1 cellular context compared by ENCODE assay signal in the genomic region with DNA sequence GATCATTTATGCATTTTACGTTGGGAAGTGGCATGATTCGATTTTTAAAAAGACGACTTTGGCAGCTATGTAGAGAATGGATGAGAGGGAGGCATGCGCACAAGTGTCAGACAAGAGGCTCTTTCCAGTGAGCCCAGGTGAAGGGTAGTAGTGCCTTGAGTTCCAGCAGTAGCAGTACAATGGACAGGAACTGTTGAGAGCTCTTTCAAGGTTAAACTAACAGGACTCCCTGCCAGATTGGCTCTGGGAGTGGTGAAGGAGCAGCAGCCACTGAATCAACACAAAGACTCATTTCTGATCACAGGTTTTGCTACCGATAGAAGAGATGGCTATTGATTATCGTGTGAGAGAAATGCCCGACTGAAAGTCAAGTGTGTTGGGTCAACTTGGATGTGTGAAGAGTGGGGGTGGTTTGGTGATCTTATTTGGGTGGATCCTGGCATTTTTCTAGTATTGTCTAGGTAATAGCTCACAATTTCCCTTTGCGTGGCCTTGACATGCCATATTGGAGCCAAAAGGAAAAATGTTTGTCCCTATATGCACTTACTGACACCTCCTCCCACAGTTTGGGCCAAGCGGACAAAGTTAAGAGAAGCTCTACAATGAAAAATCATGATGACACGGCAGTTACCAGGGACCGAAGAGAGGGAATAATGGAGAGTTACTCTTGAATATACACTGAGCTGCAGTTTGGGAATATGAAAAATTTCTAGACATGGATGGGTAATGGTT.
TF ChIP-seq lines count a peak whose summit lies in the region.

No MANE protein-coding gene starts in this region.

TF ChIP-seq in HepG2, 621 proteins besides CTCF, POLR2A, EP300 and RAD21 (continued from another document):
- no peak for TF ChIP-seq PTBP1 (IDR thresholded peaks at IDR 0.05; ENCODE audit: low read depth, low read length, poor library complexity, severe bottlenecking)
- TF ChIP-seq, protein P1, sequence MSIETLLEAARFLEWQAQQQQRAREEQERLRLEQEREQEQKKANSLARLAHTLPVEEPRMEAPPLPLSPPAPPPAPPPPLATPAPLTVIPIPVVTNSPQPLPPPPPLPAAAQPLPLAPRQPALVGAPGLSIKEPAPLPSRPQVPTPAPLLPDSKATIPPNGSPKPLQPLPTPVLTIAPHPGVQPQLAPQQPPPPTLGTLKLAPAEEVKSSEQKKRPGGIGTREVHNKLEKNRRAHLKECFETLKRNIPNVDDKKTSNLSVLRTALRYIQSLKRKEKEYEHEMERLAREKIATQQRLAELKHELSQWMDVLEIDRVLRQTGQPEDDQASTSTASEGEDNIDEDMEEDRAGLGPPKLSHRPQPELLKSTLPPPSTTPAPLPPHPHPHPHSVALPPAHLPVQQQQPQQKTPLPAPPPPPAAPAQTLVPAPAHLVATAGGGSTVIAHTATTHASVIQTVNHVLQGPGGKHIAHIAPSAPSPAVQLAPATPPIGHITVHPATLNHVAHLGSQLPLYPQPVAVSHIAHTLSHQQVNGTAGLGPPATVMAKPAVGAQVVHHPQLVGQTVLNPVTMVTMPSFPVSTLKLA (IDR thresholded peaks at IDR 0.05), result no peak
- no peak for TF ChIP-seq ZNF260 (CRISPR knock-in tag; IDR thresholded peaks at IDR 0.05; ENCODE audit: borderline replicate concordance, low read depth)
- TF ChIP-seq ZBTB1 (CRISPR knock-in tag; IDR thresholded peaks at IDR 0.05; ENCODE audit: borderline replicate concordance), result no peak
- TF ChIP-seq THAP11 (CRISPR knock-in tag; IDR thresholded peaks at IDR 0.05), result no peak
